Comparison of ENCODE assay signal across 17 cellular contexts in genomic region chr2:223720367-223720766, GRCh38.
A peak's percentile ranks its signal among the peaks of the same experiment; 100 is the strongest.
DNase-seq lines count a peak whose midpoint lies in the region; ATAC-seq and TF ChIP-seq lines count a peak whose summit lies in the region.
"Had no signal": no experiment of that assay in that cellular context is flagged by ENCODE, and none has a peak within 500 bp of the region (broad histone marks: within the 10 kb centered on the region; RNA-seq: fewer than 3 reads in every experiment).

No MANE protein-coding gene starts in this region.

- ATAC-seq in HG02870 (IDR thresholded peaks at IDR 0.05; ENCODE audit: unreplicated experiment) (peak; percentile 79), HG03442 (IDR thresholded peaks at IDR 0.05; ENCODE audit: unreplicated experiment) (peak; percentile 47), SK-N-SH treated with all-trans-retinoic acid at 6 μM for 48 hours (no peak)
- no peak for ATAC-seq in stimulated activated naive CD8-positive, alpha-beta T cell treated with anti-CD3 and anti-CD28 coated beads, Interleukin-15, Interleukin-2, amounts not matched to agents 100 U/mL and 50 U/mL, for 24 hours
- ATAC-seq: CD8-positive, alpha-beta T cell; GM23338; HCT116 had no signal

- peak; percentile 48 for DNase-seq in NOMO-1 treated with DMSO at 0.1 percent for 48 hours (lab: John Stamatoyannopoulos, UW; ENCODE audit: unreplicated experiment)
- no peak for DNase-seq in NOMO-1 treated with dmso at 0.1 percent for 144 hours (lab: John Stamatoyannopoulos, UW; ENCODE audit: unreplicated experiment)
- DNase-seq in stimulated activated naive CD8-positive, alpha-beta T cell treated with anti-CD3 and anti-CD28 coated beads, Interleukin-15, Interleukin-2, amounts not matched to agents 100 U/mL and 50 U/mL, for 24 hours: no peak
- no peak for DNase-seq in SIG-M5 treated with dmso at 0.1 percent for 504 hours (lab: John Stamatoyannopoulos, UW; ENCODE audit: unreplicated experiment)
- no peak for DNase-seq in epidermal melanocyte (ENCODE audit: insufficient read length, low spot score)
- DNase-seq: 8988T; CD8-positive, alpha-beta T cell; NCI-H1105; NCI-H1694 treated with DMSO at 0.1 percent for 48 hours; NCI-H345; NCI-H69; SJCRH30 had no signal

TF ChIP-seq in SK-N-SH treated with all-trans-retinoic acid at 6 μM for 48 hours, 23 proteins besides CTCF, POLR2A, EP300 and RAD21:
- TF ChIP-seq ZFP3 (CRISPR knock-in tag; IDR thresholded peaks at IDR 0.05) (no peak), OSR1 (CRISPR knock-in tag; IDR thresholded peaks at IDR 0.05) (no peak), CREB5 (CRISPR knock-in tag; IDR thresholded peaks at IDR 0.05; ENCODE audit: low read depth) (no peak), ZC3H10 (CRISPR knock-in tag; IDR thresholded peaks at IDR 0.05) (no peak), PPARA (CRISPR knock-in tag; IDR thresholded peaks at IDR 0.05; ENCODE audit: borderline replicate concordance) (no peak), RARB (CRISPR knock-in tag; IDR thresholded peaks at IDR 0.05) (no peak), TSHZ2 (CRISPR knock-in tag; IDR thresholded peaks at IDR 0.05) (no peak), ISL1 (CRISPR knock-in tag; IDR thresholded peaks at IDR 0.05) (no peak), GLIS3 (CRISPR knock-in tag; IDR thresholded peaks at IDR 0.05) (no peak), TOX (CRISPR knock-in tag; IDR thresholded peaks at IDR 0.05; ENCODE audit: borderline replicate concordance) (no peak), CSRNP3 (CRISPR knock-in tag; IDR thresholded peaks at IDR 0.05) (no peak), ARNTL (CRISPR knock-in tag; IDR thresholded peaks at IDR 0.05; ENCODE audit: borderline replicate concordance, low read depth) (no peak), PATZ1 (CRISPR knock-in tag; IDR thresholded peaks at IDR 0.05; ENCODE audit: borderline replicate concordance) (no peak), POU6F1 (CRISPR knock-in tag; IDR thresholded peaks at IDR 0.05; ENCODE audit: borderline replicate concordance, low read depth) (no peak), ZNF8 (CRISPR knock-in tag; IDR thresholded peaks at IDR 0.05) (no peak), ZFP30 (CRISPR knock-in tag; IDR thresholded peaks at IDR 0.05) (no peak), SNAI2 (CRISPR knock-in tag; IDR thresholded peaks at IDR 0.05) (no peak), BACH2 (CRISPR knock-in tag; IDR thresholded peaks at IDR 0.05; ENCODE audit: borderline replicate concordance) (no peak), ESRRG (CRISPR knock-in tag; IDR thresholded peaks at IDR 0.05) (no peak)
TF ChIP-seq in SK-N-SH treated with all-trans-retinoic acid at 6 μM for 48 hours: peak in this region for 0.

Comparison
In these comparisons a context has a peak if more than half of its experiments do, and no peak if none do; other contexts are left out.
1. ATAC-seq: peak in HG02870 (single experiment) and HG03442 (single experiment); none in stimulated activated naive CD8-positive, alpha-beta T cell treated with anti-CD3 and anti-CD28 coated beads, Interleukin-15, Interleukin-2, amounts not matched to agents 100 U/mL and 50 U/mL, for 24 hours (single experiment) and SK-N-SH treated with all-trans-retinoic acid at 6 μM for 48 hours (single experiment).